Comparison of ENCODE assay signal across 9 cellular contexts in the genomic region with DNA sequence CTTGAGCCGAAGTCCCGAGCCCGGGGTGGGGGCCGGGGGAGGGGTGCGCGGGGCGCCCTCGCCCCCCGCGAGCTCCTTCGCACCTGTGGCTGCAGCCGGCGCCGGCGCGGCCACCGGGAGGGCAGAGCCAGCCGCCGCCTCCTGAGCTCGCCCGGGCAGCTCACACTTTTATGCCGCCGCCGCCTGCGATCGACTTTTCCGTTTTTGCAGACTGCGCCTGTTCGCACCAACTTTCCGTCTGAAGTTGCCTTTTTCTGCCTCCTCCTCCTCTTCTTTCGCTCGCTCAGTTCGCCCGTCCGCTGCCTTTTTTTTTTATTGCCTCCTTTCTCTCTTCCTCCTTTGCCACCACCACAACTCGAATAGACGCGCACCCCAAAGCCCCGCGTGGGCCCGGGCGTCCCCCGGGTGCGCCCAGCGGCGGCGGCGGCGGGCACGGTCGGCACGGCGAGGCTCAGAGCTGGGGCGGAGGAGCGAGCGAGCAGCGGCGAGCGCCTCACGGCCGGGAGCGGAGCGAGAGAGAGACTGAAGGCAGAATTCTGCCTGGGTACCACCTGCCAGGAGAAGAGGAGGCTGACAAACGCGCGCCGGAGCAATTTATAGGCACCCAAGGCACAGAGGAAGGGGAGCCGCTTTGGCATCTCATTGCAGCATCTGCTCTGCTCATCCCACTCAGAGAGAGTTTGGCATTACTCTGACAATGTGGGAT. TPM values are rescaled to one million over a fixed set of nuclear protein-coding genes. Genes with fewer than 3 reads are reported as not detected.
DNase-seq lines count a peak whose midpoint lies in the region; ATAC-seq, FAIRE-seq and TF ChIP-seq lines count a peak whose summit lies in the region.
"Had no signal": no experiment of that assay in that cellular context is flagged by ENCODE, and none has a peak within 500 bp of the region (broad histone marks: within the 10 kb centered on the region; RNA-seq: fewer than 3 reads in every experiment).

TSS of gene C1QL3 (minus strand) at position 569 of the 706 bp plus-strand sequence. CDS start 814 bp downstream, outside the sequence.

- peaks cover 0 to 5% of the 10 kb centered on the region in 2 donors for H3K4me1 ChIP-seq in naive thymus-derived CD4-positive, alpha-beta T cell (ENCODE audit: control insufficient read depth in 2 of 2, insufficient read depth in 2 of 2, low read length in 2 of 2)

- H3K4me3 Mint-ChIP-seq in activated CD4-positive, alpha-beta T cell treated with anti-CD3 and anti-CD28 coated beads, Interleukin-2, amount 10 ng/mL, durations not matched to agents 24 days and 14 days = peak within 1 kb of the TSS; percentile 86
- H3K4me3 Mint-ChIP-seq in T-cell = peak within 1 kb of the TSS; percentile 74 to 86 (median 77)
- H3K4me3 Mint-ChIP-seq in naive thymus-derived CD4-positive, alpha-beta T cell = peak within 1 kb of the TSS; percentile 83 to 94 (median 86)

- POLR2A ChIA-PET in T-cell (lab: Charles Lee) = no interaction called here
- POLR2A ChIA-PET in naive thymus-derived CD4-positive, alpha-beta T cell (lab: Charles Lee) = no interaction called here

- peak within 1 kb of the TSS; percentile 60 for H3K27ac Mint-ChIP-seq in activated CD4-positive, alpha-beta T cell treated with anti-CD3 and anti-CD28 coated beads, Interleukin-2, amount 10 ng/mL, durations not matched to agents 24 days and 14 days
- H3K27ac Mint-ChIP-seq in T-cell = no peak within 1 kb of the TSS
- H3K27ac Mint-ChIP-seq in naive thymus-derived CD4-positive, alpha-beta T cell = no peak within 1 kb of the TSS

- ATAC-seq in HG02943 (IDR thresholded peaks at IDR 0.05; ENCODE audit: low read depth, unreplicated experiment) (peak; percentile 42), T-cell (replicated peaks in 1 of 4) (peak; percentile 43 to 55 (median 52))
- ATAC-seq in naive thymus-derived CD4-positive, alpha-beta T cell = peak; percentile 30

- no peaks in the 10 kb centered on the region for H3K9me3 ChIP-seq in naive thymus-derived CD4-positive, alpha-beta T cell (ENCODE audit: control insufficient read depth in 2 of 3, low read length in 3 of 3)

- DNase-seq in activated CD4-positive, alpha-beta T cell treated with anti-CD3 and anti-CD28 coated beads, Interleukin-2, amount 10 ng/mL, durations not matched to agents 24 days and 14 days = peak; percentile 77
- no peak for DNase-seq in activated CD4-positive, alpha-beta T cell treated with anti-CD3 and anti-CD28 coated beads, Interleukin-2, amount 50 U/mL, for 4 hours
- DNase-seq in T-cell (peak in 6 of 34 experiments; percentile 3 to 7 (median 4)), epithelial cell of esophagus (ENCODE audit: low read depth) (peak; percentile 45), H54 (ENCODE audit: insufficient read length, low spot score) (no peak), DMS79 treated with DMSO at 0.1 percent for 48 hours (lab: John Stamatoyannopoulos, UW) (no peak)
- peak in 3 of 9 donors; percentile 9 to 39 (median 11) for DNase-seq in naive thymus-derived CD4-positive, alpha-beta T cell

- no peaks in the 10 kb centered on the region for H3K9me3 Mint-ChIP-seq in activated CD4-positive, alpha-beta T cell treated with anti-CD3 and anti-CD28 coated beads, Interleukin-2, amount 10 ng/mL, durations not matched to agents 24 days and 14 days
- no peaks in the 10 kb centered on the region for H3K9me3 Mint-ChIP-seq in T-cell
- H3K9me3 Mint-ChIP-seq in naive thymus-derived CD4-positive, alpha-beta T cell = peaks cover 0 to 4% (median 0%) of the 10 kb centered on the region in 11 donors

- no peak for FAIRE-seq in H54 (lab: Jason Lieb, UNC)
- FAIRE-seq: colon had no signal

- peaks cover 58% of the 10 kb centered on the region for H3K27me3 Mint-ChIP-seq in activated CD4-positive, alpha-beta T cell treated with anti-CD3 and anti-CD28 coated beads, Interleukin-2, amount 10 ng/mL, durations not matched to agents 24 days and 14 days
- H3K27me3 Mint-ChIP-seq in T-cell = peaks cover 27 to 40% of the 10 kb centered on the region in 2 donors
- peaks cover 39 to 58% (median 50%) of the 10 kb centered on the region in 5 donors for H3K27me3 Mint-ChIP-seq in naive thymus-derived CD4-positive, alpha-beta T cell

- H3K4me3 ChIP-seq in epithelial cell of esophagus (ENCODE audit: low read length) = peak within 1 kb of the TSS; percentile 40
- H3K4me3 ChIP-seq in naive thymus-derived CD4-positive, alpha-beta T cell (ENCODE audit: low read length) = peak within 1 kb of the TSS; percentile 33

- TF ChIP-seq CTCF in epithelial cell of esophagus (IDR thresholded peaks at IDR 0.05; ENCODE audit: insufficient read depth, low read depth, low read length, missing control alignments) = no peak

- H3K27me3 ChIP-seq in naive thymus-derived CD4-positive, alpha-beta T cell (ENCODE audit: control insufficient read depth in 2 of 2, insufficient read depth in 2 of 2, low read length in 2 of 2) = peaks cover 3 to 11% of the 10 kb centered on the region in 2 donors

- peaks cover 4% of the 10 kb centered on the region for H3K4me1 Mint-ChIP-seq in activated CD4-positive, alpha-beta T cell treated with anti-CD3 and anti-CD28 coated beads, Interleukin-2, amount 10 ng/mL, durations not matched to agents 24 days and 14 days
- H3K4me1 Mint-ChIP-seq in T-cell = peaks cover 5 to 17% (median 11%) of the 10 kb centered on the region in 3 donors
- peaks cover 0 to 21% (median 13%) of the 10 kb centered on the region in 7 donors for H3K4me1 Mint-ChIP-seq in naive thymus-derived CD4-positive, alpha-beta T cell

- H3K36me3 Mint-ChIP-seq in activated CD4-positive, alpha-beta T cell treated with anti-CD3 and anti-CD28 coated beads, Interleukin-2, amount 10 ng/mL, durations not matched to agents 24 days and 14 days (ENCODE audit: low read depth) = peaks cover 3% of the 10 kb centered on the region
- H3K36me3 Mint-ChIP-seq in T-cell = peaks cover 3% of the 10 kb centered on the region
- peaks cover 0 to 6% (median 2%) of the 10 kb centered on the region in 5 donors for H3K36me3 Mint-ChIP-seq in naive thymus-derived CD4-positive, alpha-beta T cell

- no peaks in the 10 kb centered on the region for H3K36me3 ChIP-seq in naive thymus-derived CD4-positive, alpha-beta T cell (ENCODE audit: control insufficient read depth in 2 of 3, insufficient read depth in 3 of 3, low read length in 3 of 3)

- CTCF ChIA-PET in T-cell (lab: Charles Lee) = interaction anchor here in 1 of 2 donors (0.6 kb wide), 1 partner anchor 50 kb away, joined by 4 read pairs; no protein-coding TSS in a partner anchor
- CTCF ChIA-PET in naive thymus-derived CD4-positive, alpha-beta T cell (lab: Charles Lee) = no interaction called here

- no peak for TF ChIP-seq POLR2A in H54 (IDR thresholded peaks at IDR 0.05; ENCODE audit: low read depth, low read length)

- intact Hi-C loops in activated CD4-positive, alpha-beta T cell treated with anti-CD3 and anti-CD28 coated beads, Interleukin-2, amount 10 ng/mL, durations not matched to agents 24 days and 14 days (cut with micrococcal nuclease) = loop anchor here (1.0 kb wide), 1 partner anchor 85 kb away; no protein-coding TSS in a partner anchor
- intact Hi-C loops in naive thymus-derived CD4-positive, alpha-beta T cell (cut with micrococcal nuclease) = loop anchor here in 1 of 2 donors (2.0 to 10.0 kb wide), 2 partner anchors 85 to 407 kb away; partner anchors contain the start of gene PTER

- no peak within 1 kb of the TSS for H3K27ac ChIP-seq in naive thymus-derived CD4-positive, alpha-beta T cell (ENCODE audit: low read depth, low read length)

RNA-seq across cellular contexts. Expression of gene C1QL3, which starts in this region (rescaled TPM):
- total RNA-seq in activated CD4-positive, alpha-beta T cell treated with anti-CD3 and anti-CD28 coated beads, Interleukin-2, amount 10 ng/mL, durations not matched to agents 24 days and 14 days = 0.21 TPM in 1 of 2 replicates, not detected in the other
- not detected for total RNA-seq in T-cell
- not detected for total RNA-seq in naive thymus-derived CD4-positive, alpha-beta T cell
- polyA plus RNA-seq in naive thymus-derived CD4-positive, alpha-beta T cell = under 1 TPM in 1 of 2 donors, not detected in 1; 0.58 TPM

Comparison
In these comparisons a context has a peak if more than half of its experiments do, and no peak if none do; other contexts are left out.
1. Peak in DNase-seq in activated CD4-positive, alpha-beta T cell treated with anti-CD3 and anti-CD28 coated beads, Interleukin-2, amount 10 ng/mL, durations not matched to agents 24 days and 14 days; RNA of the gene not detected or under 1 TPM.
2. Peak in ATAC-seq in T-cell; RNA of the gene not detected or under 1 TPM.
3. Peak in ATAC-seq and H3K4me3 ChIP-seq in naive thymus-derived CD4-positive, alpha-beta T cell; RNA of the gene not detected or under 1 TPM.